Comparison of ENCODE assay signal across 8 cellular contexts in genomic region chr6:72624557-72625160, GRCh38. TPM values are rescaled to one million over a fixed set of nuclear protein-coding genes. Genes with fewer than 3 reads are reported as not detected.
DNase-seq lines count a peak whose midpoint lies in the region; ATAC-seq and TF ChIP-seq lines count a peak whose summit lies in the region.

No MANE protein-coding gene starts in this region.

- H3K4me1 ChIP-seq in CD4-positive, alpha-beta memory T cell (ENCODE audit: insufficient read depth, low read length): peaks cover 25% of the 10 kb centered on the region
- peaks cover 28% of the 10 kb centered on the region for H3K4me1 ChIP-seq in upper lobe of right lung

- intact Hi-C loops in CD4-positive, alpha-beta memory T cell (cut with micrococcal nuclease): loop anchor here (5.0 to 10.0 kb wide), 3 partner anchors 102 to 1030 kb away; partner anchors contain the start of genes EEF1A1 and SLC17A5
- intact Hi-C loops in upper lobe of right lung (cut with DNase I): no loop called here

- no peaks in the 10 kb centered on the region for H3K27me3 ChIP-seq in CD4-positive, alpha-beta memory T cell (ENCODE audit: insufficient read depth, low read length)
- peaks cover 6% of the 10 kb centered on the region for H3K27me3 ChIP-seq in upper lobe of right lung

- ATAC-seq in upper lobe of right lung: no peak
- ATAC-seq in GM21526 (IDR thresholded peaks at IDR 0.05; ENCODE audit: low FRiP score, unreplicated experiment): no peak
- ATAC-seq in GM21723 (IDR thresholded peaks at IDR 0.05; ENCODE audit: unreplicated experiment): no peak

- H3K4me3 ChIP-seq in CD4-positive, alpha-beta memory T cell (ENCODE audit: low read length in 2 of 2): no peak overlapping the region
- H3K4me3 ChIP-seq in HFF-Myc (replicated peaks; ENCODE audit: low read depth, low read length) (no peak overlapping the region), foreskin fibroblast (ENCODE audit: low read depth in 1 of 2, low read length in 2 of 2) (no peak overlapping the region), upper lobe of right lung (no peak overlapping the region)

- H3K9me3 ChIP-seq in CD4-positive, alpha-beta memory T cell (ENCODE audit: control insufficient read depth in 1 of 2, low read length in 2 of 2): no peaks in the 10 kb centered on the region
- H3K9me3 ChIP-seq in upper lobe of right lung: no peaks in the 10 kb centered on the region

- peak; percentile 67 for TF ChIP-seq CTCF in HFF-Myc (IDR thresholded peaks at IDR 0.05; ENCODE audit: low read depth, low read length, missing control alignments)
- TF ChIP-seq CTCF in foreskin fibroblast (IDR thresholded peaks at IDR 0.05; ENCODE audit: low read depth, low read length): peak; percentile 62
- peak; percentile 57 for TF ChIP-seq CTCF in upper lobe of right lung (IDR thresholded peaks at IDR 0.05)

- H3K4me1 Mint-ChIP-seq in CD4-positive, alpha-beta memory T cell: peaks cover 15 to 37% (median 24%) of the 10 kb centered on the region in 4 donors

- POLR2A ChIA-PET in CD4-positive, alpha-beta memory T cell (lab: Charles Lee; ENCODE audit: partially characterized antibody): no interaction called here

- no peak overlapping the region for H3K27ac ChIP-seq in CD4-positive, alpha-beta memory T cell (ENCODE audit: low read depth, low read length)
- H3K27ac ChIP-seq in upper lobe of right lung: no peak overlapping the region

- H3K27me3 Mint-ChIP-seq in CD4-positive, alpha-beta memory T cell: no peaks in the 10 kb centered on the region

- no peaks in the 10 kb centered on the region for H3K9me3 Mint-ChIP-seq in CD4-positive, alpha-beta memory T cell

- H3K36me3 Mint-ChIP-seq in CD4-positive, alpha-beta memory T cell: peaks cover 0 to 3% of the 10 kb centered on the region in 2 donors

- peak in 4 of 5 donors; percentile 2 to 15 (median 8) for DNase-seq in CD4-positive, alpha-beta memory T cell
- no peak for DNase-seq in HFF-Myc (ENCODE audit: extremely low read depth, low read depth)
- peak; percentile 65 for DNase-seq in SIG-M5 treated with dmso at 0.1 percent for 504 hours (lab: John Stamatoyannopoulos, UW; ENCODE audit: unreplicated experiment)
- DNase-seq in foreskin fibroblast: peak in 1 of 2 donors; percentile 36
- no peak for DNase-seq in upper lobe of right lung
- DNase-seq in activated naive CD4-positive, alpha-beta T cell treated with anti-CD3 and anti-CD28 coated beads, Interleukin-2, amount 50 U/mL, for 16 hours: no peak

- H3K4me3 Mint-ChIP-seq in CD4-positive, alpha-beta memory T cell: peak overlapping the region in 1 of 8 donors; percentile 61

- H3K27ac Mint-ChIP-seq in CD4-positive, alpha-beta memory T cell: peak overlapping the region in 1 of 7 donors; percentile 61

- CTCF ChIA-PET in CD4-positive, alpha-beta memory T cell (lab: Charles Lee; ENCODE audit: partially characterized antibody): interaction anchor here (1.0 kb wide), 1 partner anchor 8 kb away, joined by 6 read pairs; no protein-coding TSS in a partner anchor

- no peaks in the 10 kb centered on the region for H3K36me3 ChIP-seq in CD4-positive, alpha-beta memory T cell (ENCODE audit: insufficient read depth, low read length)
- no peaks in the 10 kb centered on the region for H3K36me3 ChIP-seq in upper lobe of right lung

RNA-seq across cellular contexts. Expression of gene KCNQ5, which starts 2.8 kb away (rescaled TPM):
- total RNA-seq in CD4-positive, alpha-beta memory T cell: 1 to 10 TPM; 3.4 to 4.2 TPM
- 1 to 10 TPM in 1 of 2 donors, not detected in 1; 1.0 TPM for polyA plus RNA-seq in CD4-positive, alpha-beta memory T cell
- 1.3 TPM for total RNA-seq in upper lobe of right lung

Comparison
In these comparisons a context has a peak if more than half of its experiments do, and no peak if none do; other contexts are left out.
1. DNase-seq: peak in CD4-positive, alpha-beta memory T cell (4 of 5) and SIG-M5 treated with dmso at 0.1 percent for 504 hours (single experiment); none in HFF-Myc (single experiment), upper lobe of right lung (single experiment) and activated naive CD4-positive, alpha-beta T cell treated with anti-CD3 and anti-CD28 coated beads, Interleukin-2, amount 50 U/mL, for 16 hours (single experiment).
2. Peak in every context shown above with its lines, with median percentiles within 50 percentile points of each other: CTCF ChIP-seq.